In genomic region chr20:17662333-17663039, GRCh38 we compare ENCODE assay signal across 11 cellular contexts. TPM values are rescaled to one million over a fixed set of nuclear protein-coding genes. Genes with fewer than 3 reads are reported as not detected.
DNase-seq lines count a peak whose midpoint lies in the region; ATAC-seq and TF ChIP-seq lines count a peak whose summit lies in the region.
"Had no signal": no experiment of that assay in that cellular context is flagged by ENCODE, and none has a peak within 500 bp of the region (broad histone marks: within the 10 kb centered on the region; RNA-seq: fewer than 3 reads in every experiment).

No MANE protein-coding gene starts in this region.

- no peaks in the 10 kb centered on the region for H3K9me2 ChIP-seq in MM.1S (replicated peaks; ENCODE audit: insufficient read depth, low read length)

- peaks cover 68% of the 10 kb centered on the region for H4K20me1 ChIP-seq in MM.1S (ENCODE audit: insufficient read depth, low read length)

- no peak for TF ChIP-seq POLR2A in vagina (IDR thresholded peaks at IDR 0.05)

- POLR2A ChIA-PET in T-cell (lab: Charles Lee), result interaction anchor here in 1 of 2 donors (0.7 kb wide), 1 partner anchor 10 kb away, joined by 3 read pairs; no protein-coding TSS in a partner anchor

- H3K27ac ChIP-seq in brain microvascular endothelial cell (peak overlapping the region; percentile 80), muscle layer of duodenum (ENCODE audit: low read length) (peak overlapping the region; percentile 33), vagina (peak overlapping the region; percentile 35), MM.1S (ENCODE audit: low read length) (no peak overlapping the region)

- H3K27me3 ChIP-seq in brain microvascular endothelial cell (replicated peaks) (no peaks in the 10 kb centered on the region), muscle layer of duodenum (ENCODE audit: low read depth, low read length) (no peaks in the 10 kb centered on the region), vagina (no peaks in the 10 kb centered on the region), MM.1S (replicated peaks; ENCODE audit: insufficient read depth, low read length) (no peaks in the 10 kb centered on the region)

- H3K79me2 ChIP-seq in MM.1S (ENCODE audit: low read length), result peaks cover 100% of the 10 kb centered on the region

- no peak overlapping the region for H3K9ac ChIP-seq in MM.1S (ENCODE audit: low read length)

- peak; percentile 26 for DNase-seq in activated T-cell treated with anti-CD3 and anti-CD28 coated beads, Interleukin-2, amount 50 U/mL, for 48 hours
- no peak for DNase-seq in activated T-cell treated with anti-CD3 and anti-CD28 coated beads, Interleukin-2, amount 50 U/mL, for 1 hour
- DNase-seq in brain microvascular endothelial cell (peak; percentile 89), vagina (ENCODE audit: extremely low spot score in 2 of 2) (no peak), T-cell (no peak), MM.1S (no peak), NCI-H1694 treated with DMSO at 0.1 percent for 48 hours (lab: John Stamatoyannopoulos, UW) (no peak)
- DNase-seq: activated gamma-delta T cell; CD4-positive, alpha-beta memory T cell; NCI-H748 treated with DMSO at 0.1 percent for 48 hours had no signal

- H3K9me3 Mint-ChIP-seq in T-cell, result no peaks in the 10 kb centered on the region

- TF ChIP-seq CTCF in brain microvascular endothelial cell (IDR thresholded peaks at IDR 0.05; ENCODE audit: low read depth, low read length, missing control alignments) (no peak), vagina (IDR thresholded peaks at IDR 0.05) (no peak), MM.1S (IDR thresholded peaks at IDR 0.05; ENCODE audit: low read length) (no peak)

- H3K36me3 ChIP-seq in brain microvascular endothelial cell (replicated peaks) (peaks cover 30% of the 10 kb centered on the region), muscle layer of duodenum (ENCODE audit: control insufficient read depth in 1 of 2, insufficient read depth in 2 of 2, low read length in 2 of 2) (peaks cover 19 to 22% of the 10 kb centered on the region in 2 donors), vagina (peaks cover 0 to 16% of the 10 kb centered on the region in 2 donors), MM.1S (replicated peaks; ENCODE audit: insufficient read depth, low read length) (peaks cover 16% of the 10 kb centered on the region; the same call in 1 of the 2 replicates)

- no peak overlapping the region for H2AFZ ChIP-seq in MM.1S (ENCODE audit: low read length)

- intact Hi-C loops in vagina (cut with DNase I), result no loop called here

- ATAC-seq in T-cell (replicated peaks in 1 of 4), result no peak

- no peak overlapping the region for H3K4me3 ChIP-seq in brain microvascular endothelial cell (ENCODE audit: low read depth, low read length)
- H3K4me3 ChIP-seq in muscle layer of duodenum (ENCODE audit: low read depth in 1 of 2, low read length in 2 of 2), result no peak overlapping the region
- H3K4me3 ChIP-seq in vagina, result no peak overlapping the region
- H3K4me3 ChIP-seq in MM.1S (ENCODE audit: low read length), result no peak overlapping the region

- H3K4me1 ChIP-seq in muscle layer of duodenum (ENCODE audit: control insufficient read depth in 1 of 2, insufficient read depth in 2 of 2, low read length in 2 of 2) (peaks cover 5 to 22% of the 10 kb centered on the region in 2 donors), vagina (peaks cover 47% of the 10 kb centered on the region), MM.1S (ENCODE audit: low read length) (peaks cover 17% of the 10 kb centered on the region)

- no peak overlapping the region for H3K4me2 ChIP-seq in MM.1S (ENCODE audit: low read depth, low read length)

- in situ Hi-C loops in brain microvascular endothelial cell (cut with HindIII; ENCODE audit: low pct_ligation_motif_present, low sequenced_read_pairs), result no loop called here

- H3F3A ChIP-seq in MM.1S (ENCODE audit: insufficient read depth, low read length), result no peaks in the 10 kb centered on the region; the same call in 1 of the 2 replicates

- H3K9me3 ChIP-seq in muscle layer of duodenum (ENCODE audit: control insufficient read depth in 1 of 2, low read length in 2 of 2) (peaks cover 0 to 4% of the 10 kb centered on the region in 2 donors), vagina (no peaks in the 10 kb centered on the region), MM.1S (replicated peaks; ENCODE audit: insufficient read depth, low read length) (no peaks in the 10 kb centered on the region)

- H3K36me3 Mint-ChIP-seq in T-cell, result peaks cover 23% of the 10 kb centered on the region

- no peaks in the 10 kb centered on the region for H3K27me3 Mint-ChIP-seq in T-cell
- H3K27me3 Mint-ChIP-seq: CD4-positive, alpha-beta memory T cell had no signal

- no peak overlapping the region for H3K27ac Mint-ChIP-seq in T-cell

- CTCF ChIA-PET in T-cell (lab: Charles Lee), result no interaction called here

- peaks cover 29 to 60% (median 32%) of the 10 kb centered on the region in 3 donors for H3K4me1 Mint-ChIP-seq in T-cell

- H3K4me3 Mint-ChIP-seq in T-cell, result no peak overlapping the region

RNA-seq across cellular contexts. Expression of gene RRBP1, which starts 19.6 kb away (rescaled TPM):
- total RNA-seq in vagina (79.8 TPM), T-cell (10 to 100 TPM; 26.3 to 32.4 (median 30.1) TPM)

RNA-seq across cellular contexts. Expression of gene BANF2, which starts 37.3 kb away (rescaled TPM):
- total RNA-seq in vagina (not detected), T-cell (not detected)
- total RNA-seq: CD4-positive, alpha-beta memory T cell had no signal

Comparison
In these comparisons a context has a peak if more than half of its experiments do, and no peak if none do; other contexts are left out.
1. DNase-seq: peak in activated T-cell treated with anti-CD3 and anti-CD28 coated beads, Interleukin-2, amount 50 U/mL, for 48 hours (2 of 2) and brain microvascular endothelial cell (single experiment); none in activated T-cell treated with anti-CD3 and anti-CD28 coated beads, Interleukin-2, amount 50 U/mL, for 1 hour (single experiment), vagina (0 of 2), T-cell (0 of 34), MM.1S (single experiment) and NCI-H1694 treated with DMSO at 0.1 percent for 48 hours (single experiment).